In the genomic region with DNA sequence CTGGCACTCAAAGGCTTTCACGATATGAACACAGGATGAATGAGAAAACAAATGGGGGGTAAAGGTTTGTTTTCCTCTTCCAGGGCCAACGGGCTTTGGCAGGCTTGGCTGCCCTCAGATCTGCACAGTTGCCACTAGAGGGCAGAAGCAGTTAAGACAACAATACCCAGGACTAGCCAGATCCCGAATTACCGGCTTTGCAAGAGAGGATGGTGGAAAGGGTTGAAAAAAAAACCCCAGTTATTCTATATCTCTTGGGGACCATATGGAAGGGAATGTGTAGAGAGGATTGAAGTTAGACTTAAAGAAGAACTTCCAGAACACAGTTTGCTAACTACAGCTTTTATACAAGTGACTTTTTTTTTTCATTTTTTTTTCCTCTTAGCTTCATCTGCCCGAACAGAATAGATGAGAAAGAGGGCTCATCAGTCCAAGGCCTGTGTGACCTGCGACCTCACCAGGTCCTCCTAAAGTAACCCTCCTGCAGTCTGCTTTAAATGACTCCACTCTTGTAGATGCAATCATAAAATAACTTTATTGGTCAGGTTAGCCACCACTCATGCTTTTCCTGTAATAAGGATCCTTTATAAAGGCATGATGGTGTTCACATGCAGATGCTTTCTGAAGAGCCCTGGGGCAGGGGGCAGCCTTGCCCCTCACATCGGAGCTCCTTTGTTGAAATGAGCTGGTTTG, we compare ENCODE assay signal across 8 cellular contexts. TPM values are rescaled to one million over a fixed set of nuclear protein-coding genes. Genes with fewer than 3 reads are reported as not detected.
DNase-seq lines count a peak whose midpoint lies in the region; ATAC-seq and TF ChIP-seq lines count a peak whose summit lies in the region.

No MANE protein-coding gene starts in this region.

- intact Hi-C loops in lower leg skin (cut with DNase I; ENCODE audit: low total_unique reads): no loop called here

- peak; percentile 91 for DNase-seq in DMS53 treated with DMSO at 0.1 percent for 48 hours (lab: John Stamatoyannopoulos, UW; ENCODE audit: unreplicated experiment)
- DNase-seq in HT-29 (ENCODE audit: low spot score): peak; percentile 90
- peak; percentile 80 for DNase-seq in NCI-H748 (lab: John Stamatoyannopoulos, UW; ENCODE audit: unreplicated experiment)
- peak; percentile 43 for DNase-seq in activated CD4-positive, alpha-beta T cell treated with anti-CD3 and anti-CD28 coated beads, Interleukin-2, amount 50 U/mL, for 1 hour
- DNase-seq in ecto neural progenitor cell (ENCODE audit: low spot score): peak; percentile 71
- DNase-seq in lower leg skin (ENCODE audit: low spot score in 2 of 2): peak; percentile 78 to 91
- peak; percentile 38 for DNase-seq in stimulated activated naive CD4-positive, alpha-beta T cell treated with Interleukin-2 at 50 U/mL for 16 hours (lab: John Stamatoyannopoulos, UW)

- peak in 1 of 3 donors; percentile 74 for TF ChIP-seq CTCF in lower leg skin (IDR thresholded peaks at IDR 0.05)

- TF ChIP-seq POLR2A in lower leg skin (IDR thresholded peaks at IDR 0.05): no peak

- no peak for ATAC-seq in GM21786 (IDR thresholded peaks at IDR 0.05; ENCODE audit: unreplicated experiment)

- H3K4me3 ChIP-seq in lower leg skin (ENCODE audit: low read depth, poor library complexity, severe bottlenecking): no peak overlapping the region

- 19 to 20% methylated on average over 7 of the region's 7 CpGs for WGBS in lower leg skin, 2 donors

RNA-seq across cellular contexts. Expression of gene FMOD, which starts 10.7 kb away (rescaled TPM):
- total RNA-seq in HT-29 (2014; rRNA removed; shearing (Covaris generic)): 0.10 TPM in 1 of 2 replicates, not detected in the other
- total RNA-seq in lower leg skin: 10 to 100 TPM in 3 of 4 donors, 1 to 10 TPM in 1; 5.6 to 37.7 (median 19.3) TPM

RNA-seq across cellular contexts. Expression of gene BTG2, which starts 34.9 kb away (rescaled TPM):
- 103 and 116 TPM in 2 replicates for total RNA-seq in HT-29 (2014; rRNA removed; shearing (Covaris generic))
- 100 to 1,000 TPM in 3 of 4 donors, 10 to 100 TPM in 1; 98.6 to 205 (median 131) TPM for total RNA-seq in lower leg skin

Comparison
In these comparisons a context has a peak if more than half of its experiments do, and no peak if none do; other contexts are left out.
1. DNase-seq: peak in every context shown above with its lines; median percentile 91 in DMS53 treated with DMSO at 0.1 percent for 48 hours; 90 in HT-29; 84 in lower leg skin; 80 in NCI-H748; 71 in ecto neural progenitor cell; 43 in activated CD4-positive, alpha-beta T cell treated with anti-CD3 and anti-CD28 coated beads, Interleukin-2, amount 50 U/mL, for 1 hour; 38 in stimulated activated naive CD4-positive, alpha-beta T cell treated with Interleukin-2 at 50 U/mL for 16 hours.